38 cellular contexts compared by ENCODE assay signal in the genomic region with DNA sequence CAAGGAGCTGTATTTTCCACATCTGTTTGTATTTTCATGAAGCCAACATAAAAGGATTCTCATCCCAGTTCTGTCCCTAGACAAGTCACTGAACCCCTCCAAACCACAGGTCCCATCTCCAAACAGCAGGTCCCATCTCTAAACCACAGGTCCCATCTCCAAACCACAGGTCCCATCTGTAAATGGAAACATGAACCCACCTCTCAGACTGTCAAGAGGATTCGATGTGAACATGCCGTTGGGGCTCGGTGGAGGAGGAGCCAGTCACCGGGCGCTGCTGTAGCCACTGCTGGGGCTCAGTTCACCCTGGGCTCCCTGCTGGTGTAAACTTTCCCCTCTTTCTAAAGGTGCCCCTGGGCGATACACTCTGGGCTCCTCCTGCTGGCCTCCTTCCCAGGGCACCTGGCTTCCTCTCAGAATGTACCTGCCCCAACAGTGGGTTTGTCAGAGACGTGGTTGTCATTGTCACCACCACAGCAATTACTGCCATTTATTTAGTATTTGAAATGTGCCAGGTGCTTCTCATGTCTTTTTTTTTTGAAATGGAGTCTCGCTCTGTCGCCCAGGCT. TPM values are rescaled to one million over a fixed set of nuclear protein-coding genes. Genes with fewer than 3 reads are reported as not detected.
DNase-seq lines count a peak whose midpoint lies in the region; ATAC-seq, FAIRE-seq and TF ChIP-seq lines count a peak whose summit lies in the region.
"Had no signal": no experiment of that assay in that cellular context is flagged by ENCODE, and none has a peak within 500 bp of the region (broad histone marks: within the 10 kb centered on the region; RNA-seq: fewer than 3 reads in every experiment).

No MANE protein-coding gene starts in this region.

- RAD21 ChIA-PET in HCT116 (lab: Charles Lee; ENCODE audit: low non-redundant PET in 1 of 2, low total read pairs in 2 of 2, uncharacterized antibody in 2 of 2, unreplicated experiment in 2 of 2): no interaction called here

- H3K27me3 ChIP-seq in BLaER1 treated with 17β-estradiol and CSF1 and Interleukin-3, amounts not matched to agents 10 nM and 100 nM: no peaks in the 10 kb centered on the region
- H3K27me3 ChIP-seq in HCT116 (ENCODE audit: insufficient read depth, low read length) (no peaks in the 10 kb centered on the region), endodermal cell (ENCODE audit: control insufficient read depth, insufficient read depth, low read length, poor library complexity, severe bottlenecking) (no peaks in the 10 kb centered on the region), small intestine (ENCODE audit: control insufficient read depth in 2 of 2, insufficient read depth in 2 of 2, low read length in 2 of 2) (no peaks in the 10 kb centered on the region), vagina (no peaks in the 10 kb centered on the region)
- H3K27me3 ChIP-seq: brain microvascular endothelial cell, Peyer's patch had no signal

- H3K27ac Mint-ChIP-seq in endodermal cell: no peak overlapping the region
- H3K27ac Mint-ChIP-seq: activated CD4-positive, alpha-beta T cell treated with anti-CD3 and anti-CD28 coated beads for 36 hours; HFFc6; naive thymus-derived CD4-positive, alpha-beta T cell; T-helper 2 cell treated with Interferon-gamma antibody and Interleukin-4, amounts not matched to agents 5 μg/mL and 100 μg/mL, for 36 hours had no signal

- no peaks in the 10 kb centered on the region; a peak in 1 of 22 replicates for H3K36me3 ChIP-seq in BLaER1 treated with 17β-estradiol and CSF1 and Interleukin-3, amounts not matched to agents 10 nM and 100 nM
- H3K36me3 ChIP-seq in HCT116 (ENCODE audit: control insufficient read depth in 1 of 2, insufficient read depth in 2 of 2, low read length in 2 of 2) (no peaks in the 10 kb centered on the region), endodermal cell (ENCODE audit: control insufficient read depth, insufficient read depth, low read length) (no peaks in the 10 kb centered on the region), small intestine (ENCODE audit: control insufficient read depth in 2 of 2, insufficient read depth in 2 of 2, low read length in 2 of 2) (no peaks in the 10 kb centered on the region), vagina (no peaks in the 10 kb centered on the region)
- H3K36me3 ChIP-seq: brain microvascular endothelial cell, Peyer's patch had no signal

- no peak overlapping the region for H3K9ac ChIP-seq in BLaER1 treated with 17β-estradiol and CSF1 and Interleukin-3, amounts not matched to agents 10 nM and 100 nM
- H3K9ac ChIP-seq in HCT116 (ENCODE audit: low read length) (no peak overlapping the region), endodermal cell (ENCODE audit: extremely low read depth, low read length, poor library complexity, severe bottlenecking) (no peak overlapping the region)

- no peak overlapping the region for H2AFZ ChIP-seq in HCT116 (ENCODE audit: low read depth, low read length, poor library complexity, severe bottlenecking)

- POLR2A ChIA-PET in HCT116 (lab: Charles Lee): no interaction called here

- H4K20me1 ChIP-seq in BLaER1 treated with 17β-estradiol and CSF1 and Interleukin-3, amounts not matched to agents 10 nM and 100 nM: peaks cover 0 to 26% (median 0%) of the 10 kb centered on the region in 11 experiments; a peak in 5 of 22 replicates
- no peaks in the 10 kb centered on the region for H4K20me1 ChIP-seq in HCT116 (ENCODE audit: insufficient read depth)

- CTCF ChIA-PET in HCT116 (lab: Charles Lee): no interaction called here

- WGBS in endodermal cell (ENCODE audit: insufficient coverage in 1 of 2, insufficient read length in 1 of 2), 2 experiments: 86 to 89% methylated on average over 6 to 9 of the region's 9 CpGs
- WGBS in small intestine, 3 donors: 31 to 70% (median 39%) methylated on average over 9 of the region's 9 CpGs

- intact Hi-C loops in HCT116 (cut with micrococcal nuclease) (no loop called here), vagina (cut with DNase I) (no loop called here)

- no peak overlapping the region for H3K4me3 Mint-ChIP-seq in endodermal cell
- H3K4me3 Mint-ChIP-seq: activated CD4-positive, alpha-beta T cell treated with anti-CD3 and anti-CD28 coated beads for 36 hours; HFFc6; naive thymus-derived CD4-positive, alpha-beta T cell; T-helper 2 cell treated with Interferon-gamma antibody and Interleukin-4, amounts not matched to agents 5 μg/mL and 100 μg/mL, for 36 hours had no signal

- TF ChIP-seq RAD21 in HCT116 (IDR thresholded peaks at IDR 0.05; ENCODE audit: low read depth): no peak

- no peaks in the 10 kb centered on the region for H3K36me3 Mint-ChIP-seq in endodermal cell (ENCODE audit: low read depth)
- H3K36me3 Mint-ChIP-seq: activated naive CD4-positive, alpha-beta T cell treated with anti-CD3 and anti-CD28 coated beads, Interleukin-2, amount 50 U/mL, for 72 hours had no signal

- no peaks in the 10 kb centered on the region for H3K9me3 Mint-ChIP-seq in endodermal cell
- H3K9me3 Mint-ChIP-seq: activated naive CD4-positive, alpha-beta T cell treated with anti-CD3 and anti-CD28 coated beads, Interleukin-2, amount 50 U/mL, for 72 hours; HFFc6; naive thymus-derived CD4-positive, alpha-beta T cell; T-helper 2 cell treated with Interferon-gamma antibody and Interleukin-4, amounts not matched to agents 5 μg/mL and 100 μg/mL, for 36 hours had no signal

- no peak overlapping the region for H3K27ac ChIP-seq in BLaER1 treated with 17β-estradiol and CSF1 and Interleukin-3, amounts not matched to agents 10 nM and 100 nM
- H3K27ac ChIP-seq in HCT116 (ENCODE audit: low read depth, low read length): no peak overlapping the region
- no peak overlapping the region for H3K27ac ChIP-seq in endodermal cell (ENCODE audit: low read depth, low read length)
- H3K27ac ChIP-seq in small intestine (ENCODE audit: low read depth in 1 of 2, low read length in 1 of 2): no peak overlapping the region
- H3K27ac ChIP-seq in vagina: no peak overlapping the region
- H3K27ac ChIP-seq: brain microvascular endothelial cell, C4-2B, Peyer's patch had no signal

- DNase-seq in HCT116 (ENCODE audit: low read depth, low spot score) (no peak), NCI-H345 (lab: John Stamatoyannopoulos, UW) (peak; percentile 60), endodermal cell (peak; percentile 40), small intestine (no peak), occipital lobe (lab: John Stamatoyannopoulos, UW) (no peak), vagina (ENCODE audit: extremely low spot score in 2 of 2) (no peak)
- no peak for DNase-seq in stimulated activated naive CD8-positive, alpha-beta T cell treated with anti-CD3 and anti-CD28 coated beads, Interleukin-15, Interleukin-2, amounts not matched to agents 100 U/mL and 50 U/mL, for 24 hours
- DNase-seq: activated CD4-positive, alpha-beta T cell treated with anti-CD3 and anti-CD28 coated beads for 36 hours; amygdala; brain microvascular endothelial cell; Caco-2; cerebellar nuclear complex; dermis blood vessel endothelial cell; DMS79; GDM1; HFFc6; islet precursor cell; KG1; left ventricle myocardium superior; naive thymus-derived CD4-positive, alpha-beta T cell; NCI-H1105; NCI-H2029 treated with DMSO at 0.1 percent for 48 hours; NCI-H524; nucleus accumbens; Peyer's patch; SIG-M5; stimulated activated CD4-positive, alpha-beta T cell treated with anti-CD3 and anti-CD28 coated beads, Interleukin-15, amount 100 ng/mL, for 24 hours; stimulated activated CD4-positive, alpha-beta T cell treated with anti-CD3 and anti-CD28 coated beads, Interleukin-4, amount 100 ng/mL, for 4 hours; trophoblast cell had no signal

- H3K9me2 ChIP-seq in HCT116 (ENCODE audit: insufficient read depth): no peaks in the 10 kb centered on the region

- no peak overlapping the region for H3K4me3 ChIP-seq in BLaER1 treated with 17β-estradiol and CSF1 and Interleukin-3, amounts not matched to agents 10 nM and 100 nM
- H3K4me3 ChIP-seq in HCT116 (replicated peaks in 1 of 2; ENCODE audit: low read depth in 1 of 2, low read length in 2 of 2) (no peak overlapping the region), endodermal cell (ENCODE audit: low read length) (no peak overlapping the region), small intestine (ENCODE audit: low read depth in 1 of 2, low read length in 2 of 2) (no peak overlapping the region), vagina (no peak overlapping the region)
- H3K4me3 ChIP-seq: Peyer's patch had no signal

- no peaks in the 10 kb centered on the region for H3K27me3 Mint-ChIP-seq in endodermal cell (ENCODE audit: insufficient read depth)
- H3K27me3 Mint-ChIP-seq: activated CD4-positive, alpha-beta T cell treated with anti-CD3 and anti-CD28 coated beads for 36 hours; naive thymus-derived CD4-positive, alpha-beta T cell had no signal

- peak; percentile 41; the same call in 1 of the 2 replicates for ATAC-seq in HCT116
- no peak for ATAC-seq in stimulated activated naive CD8-positive, alpha-beta T cell treated with anti-CD3 and anti-CD28 coated beads, Interleukin-15, Interleukin-2, amounts not matched to agents 100 U/mL and 50 U/mL, for 24 hours
- ATAC-seq: activated CD4-positive, alpha-beta T cell treated with anti-CD3 and anti-CD28 coated beads for 36 hours; activated naive CD4-positive, alpha-beta T cell treated with anti-CD3 and anti-CD28 coated beads, Interleukin-2, amount 50 U/mL, for 72 hours; esophagus mucosa; left ventricle myocardium superior; naive thymus-derived CD4-positive, alpha-beta T cell had no signal

- peaks cover 2% of the 10 kb centered on the region for H3K4me1 Mint-ChIP-seq in endodermal cell

- H3K9me3 ChIP-seq in BLaER1 treated with 17β-estradiol and CSF1 and Interleukin-3, amounts not matched to agents 10 nM and 100 nM (replicated peaks in 1 of 11): no peaks in the 10 kb centered on the region
- H3K9me3 ChIP-seq in HCT116 (ENCODE audit: control insufficient read depth in 1 of 2, insufficient read depth in 1 of 2, low read depth in 1 of 2, low read length in 2 of 2) (no peaks in the 10 kb centered on the region), endodermal cell (ENCODE audit: control insufficient read depth, low read length) (no peaks in the 10 kb centered on the region), small intestine (ENCODE audit: control insufficient read depth, low read depth) (no peaks in the 10 kb centered on the region), vagina (no peaks in the 10 kb centered on the region)
- H3K9me3 ChIP-seq: Caco-2, Peyer's patch had no signal

- TF ChIP-seq POLR2A in HCT116 (IDR thresholded peaks at IDR 0.05; ENCODE audit: borderline replicate concordance, extremely low read depth, insufficient read depth, insufficient read length) (no peak), vagina (IDR thresholded peaks at IDR 0.05) (no peak)

- BruUV-seq in HCT116 (replicated peaks; lab: Mats Ljungman, UMichigan): no TSS peak

- H3K79me2 ChIP-seq in HCT116 (ENCODE audit: insufficient read depth, low read length): no peaks in the 10 kb centered on the region

- H3K4me2 ChIP-seq in BLaER1 treated with 17β-estradiol and CSF1 and Interleukin-3, amounts not matched to agents 10 nM and 100 nM: peak overlapping the region in 6 of 11 experiments; percentile 32 to 49 (median 42); a peak in 11 of 22 replicates
- H3K4me2 ChIP-seq in HCT116 (ENCODE audit: low read length): no peak overlapping the region

- no peak for FAIRE-seq in small intestine (lab: Jason Lieb, UNC)

- TF ChIP-seq CTCF in HCT116 (IDR thresholded peaks at IDR 0.05 in 2 of 3, conservative IDR thresholded peaks at IDR 0.05 in 1 of 3; ENCODE audit: borderline replicate concordance in 1 of 3, insufficient read depth in 1 of 3, low read depth in 2 of 3, low read length in 2 of 3): no peak
- TF ChIP-seq CTCF in endodermal cell (conservative IDR thresholded peaks at IDR 0.05): no peak
- no peak for TF ChIP-seq CTCF in vagina (IDR thresholded peaks at IDR 0.05)

- H3K4me1 ChIP-seq in BLaER1 treated with 17β-estradiol and CSF1 and Interleukin-3, amounts not matched to agents 10 nM and 100 nM: peaks cover 0 to 15% (median 8%) of the 10 kb centered on the region in 10 experiments; a peak in 13 of 20 replicates
- H3K4me1 ChIP-seq in HCT116 (ENCODE audit: control insufficient read depth in 1 of 2, insufficient read depth in 2 of 2, low read length in 2 of 2) (peaks cover 3 to 9% of the 10 kb centered on the region in 2 experiments; a peak in 2 of 4 replicates), endodermal cell (ENCODE audit: control insufficient read depth, insufficient read depth, low read length) (peaks cover 3% of the 10 kb centered on the region), small intestine (ENCODE audit: control insufficient read depth in 2 of 2, insufficient read depth in 1 of 2, low read depth in 1 of 2, low read length in 1 of 2) (peaks cover 0 to 3% of the 10 kb centered on the region in 2 donors), vagina (no peaks in the 10 kb centered on the region)

RNA-seq across cellular contexts. Expression of a gene that starts 13.0 kb away (rescaled TPM):
- total RNA-seq in HCT116 (2021; ENCODE audit: unreplicated experiment): 45.8 TPM
- 56.9 and 58.2 TPM in 2 replicates for polyA plus RNA-seq in HCT116 (2012)
- total RNA-seq in endodermal cell: 10 to 100 TPM; 23.3 to 24.8 TPM
- 13.3 TPM for polyA plus RNA-seq in endodermal cell (2013, experiment 1 of 2)
- polyA plus RNA-seq in endodermal cell (2013, experiment 2 of 2): 10.6 TPM
- polyA plus RNA-seq in small intestine: 10 to 100 TPM; 17.2 to 36.5 (median 33.5) TPM
- 9.7 TPM for total RNA-seq in occipital lobe
- 20.1 TPM for total RNA-seq in vagina

RNA-seq across cellular contexts. Expression of a gene that starts 24.8 kb away (rescaled TPM):
- total RNA-seq in HCT116 (2021; ENCODE audit: unreplicated experiment): 3.4 TPM
- polyA plus RNA-seq in HCT116 (2012): 1.3 and 1.9 TPM in 2 replicates
- 1 to 10 TPM; 2.3 to 3.3 TPM for total RNA-seq in endodermal cell
- 3.0 TPM for polyA plus RNA-seq in endodermal cell (2013, experiment 1 of 2)
- 1.2 TPM for polyA plus RNA-seq in endodermal cell (2013, experiment 2 of 2)
- under 1 TPM in 1 of 3 donors, not detected in 2; 0.06 TPM for polyA plus RNA-seq in small intestine
- total RNA-seq in occipital lobe: 0.47 TPM
- 0.98 TPM for total RNA-seq in vagina
- total RNA-seq: activated CD4-positive, alpha-beta T cell treated with anti-CD3 and anti-CD28 coated beads for 36 hours; activated naive CD4-positive, alpha-beta T cell treated with anti-CD3 and anti-CD28 coated beads, Interleukin-2, amount 50 U/mL, for 72 hours; dermis blood vessel endothelial cell; fibroblast of villous mesenchyme; HFFc6; left ventricle myocardium superior; mesenteric fat pad; naive thymus-derived CD4-positive, alpha-beta T cell; Peyer's patch; pulmonary artery endothelial cell; subcutaneous adipose tissue had no signal
- polyA plus RNA-seq: naive thymus-derived CD4-positive, alpha-beta T cell had no signal

RNA-seq across cellular contexts. Expression of a gene that starts 55.9 kb away (rescaled TPM):
- 133 TPM for total RNA-seq in HCT116 (2021; ENCODE audit: unreplicated experiment)
- 48.4 and 63.2 TPM in 2 replicates for polyA plus RNA-seq in HCT116 (2012)
- 10 to 100 TPM; 58.6 to 71.6 TPM for total RNA-seq in endodermal cell
- polyA plus RNA-seq in endodermal cell (2013, experiment 1 of 2): 36.5 TPM
- polyA plus RNA-seq in endodermal cell (2013, experiment 2 of 2): 37.6 TPM
- polyA plus RNA-seq in small intestine: 1,000 to 10,000 TPM in 1 of 3 donors, 100 to 1,000 TPM in 2; 247 to 1,393 (median 653) TPM
- 143 TPM for total RNA-seq in occipital lobe
- 83.2 TPM for total RNA-seq in vagina

Comparison
In these comparisons a context has a peak if more than half of its experiments do, and no peak if none do; other contexts are left out.
1. DNase-seq: peak in NCI-H345 (single experiment) and endodermal cell (single experiment); none in HCT116 (single experiment), stimulated activated naive CD8-positive, alpha-beta T cell treated with anti-CD3 and anti-CD28 coated beads, Interleukin-15, Interleukin-2, amounts not matched to agents 100 U/mL and 50 U/mL, for 24 hours (single experiment), small intestine (single experiment), occipital lobe (single experiment) and vagina (0 of 2).